ENCODE assay signal across 34 cellular contexts in genomic region chr1:14438127-14438769, GRCh38.
"Had no signal": no experiment of that assay in that cellular context is flagged by ENCODE, and none has a peak within 500 bp of the region (broad histone marks: within the 10 kb centered on the region; RNA-seq: fewer than 3 reads in every experiment).

No MANE protein-coding gene starts in this region.

- H3K36me3 ChIP-seq: adrenal gland, brain microvascular endothelial cell, breast epithelium had no signal

- H3K27ac ChIP-seq: adrenal gland, body of pancreas, brain microvascular endothelial cell, breast epithelium, VCaP had no signal

- H3K4me3 ChIP-seq: adrenal gland, body of pancreas, breast epithelium had no signal

- FAIRE-seq: astrocyte, TTC549 had no signal

- H3K9me3 ChIP-seq: adrenal gland, body of pancreas, breast epithelium had no signal

- ATAC-seq: activated CD8-positive, alpha-beta T cell treated with anti-CD3 and anti-CD28 coated beads for 36 hours; activated naive CD4-positive, alpha-beta T cell treated with anti-CD3 and anti-CD28 coated beads, Interleukin-2, amount 50 U/mL, for 72 hours; activated T-cell treated with anti-CD3 and anti-CD28 coated beads, Interleukin-2, amount 50 U/mL, for 4 hours; activated T-cell treated with anti-CD3 and anti-CD28 coated beads, Interleukin-2, amount 50 U/mL, for 72 hours; activated T-helper 17 cell treated with anti-CD3 and anti-CD28 coated beads, Interleukin-2, amount 50 U/mL, for 72 hours; body of pancreas had no signal

- H3K27me3 ChIP-seq: body of pancreas, brain microvascular endothelial cell, breast epithelium had no signal

- H3K4me1 ChIP-seq: adrenal gland, body of pancreas, breast epithelium had no signal

- DNase-seq: activated B cell treated with CpG ODN at 0.5 μM for 24 hours; activated CD4-positive, alpha-beta memory T cell treated with anti-CD3 and anti-CD28 coated beads for 36 hours; activated CD4-positive, alpha-beta T cell treated with anti-CD3 and anti-CD28 coated beads for 4 hours; activated CD4-positive, alpha-beta T cell treated with anti-CD3 and anti-CD28 coated beads, Interleukin-2, amount 10 ng/mL, durations not matched to agents 24 days and 14 days; activated CD4-positive, alpha-beta T cell treated with anti-CD3 and anti-CD28 coated beads, Interleukin-2, amount 50 U/mL, for 1 hour; activated CD4-positive, alpha-beta T cell treated with anti-CD3 and anti-CD28 coated beads, Interleukin-2, amount 50 U/mL, for 4 hours; activated CD4-positive, CD25-positive, alpha-beta regulatory T cell treated with anti-CD3 and anti-CD28 coated beads, Interleukin-2, amount 50 U/mL, for 72 hours; activated CD8-positive, alpha-beta memory T cell treated with anti-CD3 and anti-CD28 coated beads, Interleukin-2, amount 50 U/mL, for 4 hours; activated CD8-positive, alpha-beta T cell treated with anti-CD3 and anti-CD28 coated beads for 36 hours; activated effector memory CD4-positive, alpha-beta T cell treated with anti-CD3 and anti-CD28 coated beads, Interleukin-2, amount 50 U/mL, for 16 hours; activated gamma-delta T cell treated with Interleukin-2 at 50 U/mL for 16 hours; activated naive CD4-positive, alpha-beta T cell; activated naive CD4-positive, alpha-beta T cell treated with anti-CD3 and anti-CD28 coated beads for 36 hours; activated naive CD4-positive, alpha-beta T cell treated with anti-CD3 and anti-CD28 coated beads, Interleukin-2, amount 50 U/mL, for 16 hours; activated naive CD8-positive, alpha-beta T cell treated with anti-CD3 and anti-CD28 coated beads for 36 hours; activated T-cell treated with anti-CD3 and anti-CD28 coated beads for 4 hours; activated T-cell treated with anti-CD3 and anti-CD28 coated beads, Interleukin-2, amount 50 U/mL, for 1 hour; activated T-cell treated with anti-CD3 and anti-CD28 coated beads, Interleukin-2, amount 50 U/mL, for 4 hours; activated T-cell treated with anti-CD3 and anti-CD28 coated beads, Interleukin-2, amount 50 U/mL, for 72 hours; adrenal gland; amniotic stem cell; aorta; body of pancreas; brain microvascular endothelial cell; cerebellar nuclear complex; T-helper 1 cell; T-helper 2 cell; T-helper 9 cell had no signal
